Comparison of ENCODE assay signal across 13 cellular contexts in the genomic region with DNA sequence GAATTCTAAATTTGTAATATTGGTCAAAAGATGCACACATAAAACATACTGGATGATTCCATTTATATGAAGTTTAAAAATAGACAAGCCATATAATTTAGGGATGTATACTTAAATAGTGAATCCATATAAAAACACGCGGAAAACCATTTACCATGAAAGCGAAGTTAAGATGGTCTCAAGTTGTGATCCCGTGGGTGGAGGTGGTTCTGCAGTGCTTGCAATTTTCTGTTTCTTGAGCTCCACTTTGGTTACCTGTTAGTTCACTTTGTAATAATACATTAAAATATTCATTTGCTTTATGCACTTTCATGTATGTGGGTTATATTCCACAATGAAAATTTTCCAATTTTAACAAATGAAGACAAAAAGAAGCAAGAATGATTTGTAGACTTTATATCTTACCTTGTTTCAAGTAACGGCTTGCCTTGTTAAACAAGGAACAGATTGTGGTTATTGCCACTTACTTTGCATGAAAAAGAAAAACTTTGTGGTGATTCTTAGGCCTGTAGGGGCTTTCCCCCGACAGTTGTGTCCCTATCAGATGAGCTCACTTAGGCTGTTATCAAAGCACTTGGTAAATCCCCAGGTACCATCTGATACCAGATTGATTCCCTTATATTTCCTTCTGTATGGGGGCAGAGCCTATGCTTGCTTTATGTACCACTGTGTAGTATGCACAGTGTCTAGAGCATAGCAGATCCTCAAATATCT. TPM values are rescaled to one million over a fixed set of nuclear protein-coding genes. Genes with fewer than 3 reads are reported as not detected.
A peak's percentile ranks its signal among the peaks of the same experiment; 100 is the strongest.
DNase-seq lines count a peak whose midpoint lies in the region; ATAC-seq, FAIRE-seq and TF ChIP-seq lines count a peak whose summit lies in the region.
"Had no signal": no experiment of that assay in that cellular context is flagged by ENCODE, and none has a peak within 500 bp of the region (broad histone marks: within the 10 kb centered on the region; RNA-seq: fewer than 3 reads in every experiment).

No MANE protein-coding gene starts in this region.

- DNase-seq in GM12891 (ENCODE audit: insufficient read length, low spot score) (no peak), activated B cell treated with CpG ODN at 0.5 μM for 24 hours (no peak), lower leg skin (ENCODE audit: low spot score in 2 of 2) (no peak), heart right ventricle (no peak), NCI-H2107 (lab: John Stamatoyannopoulos, UW) (no peak), 8988T (no peak)
- DNase-seq: KG1, SW 1271 had no signal

- peaks cover 5% of the 10 kb centered on the region for H3K36me3 Mint-ChIP-seq in activated B cell treated with CpG ODN at 0.5 μM for 24 hours (ENCODE audit: low read depth)
- H3K36me3 Mint-ChIP-seq: brain had no signal

- POLR2A ChIA-PET in activated B cell treated with CpG ODN at 0.5 μM for 24 hours (lab: Charles Lee) = interaction anchor here (0.7 to 1.7 kb wide), 4 partner anchors 11 to 322 kb away, joined by 3 to 10 read pairs (median 4); partner anchors contain the start of genes ELMOD2, SCOC and UCP1

- TF ChIP-seq POLR2A in GM12891 (IDR thresholded peaks at IDR 0.05; ENCODE audit: low read depth, low read length) (no peak), lower leg skin (IDR thresholded peaks at IDR 0.05) (no peak)

- CTCF ChIA-PET in activated B cell treated with CpG ODN at 0.5 μM for 24 hours (lab: Charles Lee) = interaction anchor here (0.9 to 2.1 kb wide), 2 partner anchors 32 to 53 kb away, joined by 3 to 9 read pairs; partner anchors contain the start of gene ELMOD2

- H3K9me3 ChIP-seq in heart right ventricle = no peaks in the 10 kb centered on the region

- H3K27ac ChIP-seq in heart right ventricle = no peak overlapping the region

- ATAC-seq in GM19351 (IDR thresholded peaks at IDR 0.05; ENCODE audit: unreplicated experiment) = peak; percentile 100
- ATAC-seq in HG03025 (IDR thresholded peaks at IDR 0.05; ENCODE audit: low FRiP score, unreplicated experiment) = peak; percentile 100
- ATAC-seq in activated B cell treated with CpG ODN at 0.5 μM for 24 hours (ENCODE audit: low read depth) = peak; percentile 96
- ATAC-seq in heart right ventricle = no peak

- H3K4me1 Mint-ChIP-seq in activated B cell treated with CpG ODN at 0.5 μM for 24 hours = peaks cover 18% of the 10 kb centered on the region
- H3K4me1 Mint-ChIP-seq: brain had no signal

- peaks cover 0 to 25% (median 9%) of the 10 kb centered on the region in 9 donors for H3K36me3 ChIP-seq in heart right ventricle

- H3K4me3 Mint-ChIP-seq in activated B cell treated with CpG ODN at 0.5 μM for 24 hours = peak overlapping the region; percentile 44
- H3K4me3 Mint-ChIP-seq: brain had no signal

- intact Hi-C loops in activated B cell treated with CpG ODN at 0.5 μM for 24 hours (cut with micrococcal nuclease) (loop anchor here (1.0 to 5.0 kb wide), 3 partner anchors 11 to 404 kb away; partner anchors contain the start of genes ELMOD2 and MAML3), lower leg skin (cut with DNase I; ENCODE audit: low total_unique reads) (no loop called here), heart right ventricle (cut with DNase I) (no loop called here)

- peaks cover 21% of the 10 kb centered on the region for H3K27me3 Mint-ChIP-seq in activated B cell treated with CpG ODN at 0.5 μM for 24 hours

- no peaks in the 10 kb centered on the region for H3K9me3 Mint-ChIP-seq in activated B cell treated with CpG ODN at 0.5 μM for 24 hours
- H3K9me3 Mint-ChIP-seq: brain had no signal

- no peaks in the 10 kb centered on the region for H3K4me1 ChIP-seq in heart right ventricle

- TF ChIP-seq CTCF in activated B cell treated with CpG ODN at 0.5 μM for 24 hours (IDR thresholded peaks at IDR 0.05) (no peak), lower leg skin (IDR thresholded peaks at IDR 0.05) (no peak), heart right ventricle (IDR thresholded peaks at IDR 0.05) (no peak)

- peak; percentile 85 for FAIRE-seq in GM12891 (lab: Jason Lieb, UNC)

- H3K27me3 ChIP-seq in heart right ventricle = peaks cover 0 to 2% (median 0%) of the 10 kb centered on the region in 7 donors

- H3K27ac Mint-ChIP-seq in activated B cell treated with CpG ODN at 0.5 μM for 24 hours = no peak overlapping the region
- H3K27ac Mint-ChIP-seq: brain had no signal

- WGBS in lower leg skin, 2 donors = 80 to 81% methylated on average over 6 of the region's 6 CpGs
- WGBS in heart right ventricle, 2 donors = 90 to 92% methylated on average over 6 of the region's 6 CpGs

- no peak overlapping the region for H3K4me3 ChIP-seq in lower leg skin (ENCODE audit: low read depth, poor library complexity, severe bottlenecking)
- no peak overlapping the region for H3K4me3 ChIP-seq in heart right ventricle

TF ChIP-seq in GM12891, 5 proteins besides CTCF, POLR2A, EP300 and RAD21:
- TF ChIP-seq SPI1 (IDR thresholded peaks at IDR 0.05; ENCODE audit: low read depth, low read length) (no peak), POU2F2 (IDR thresholded peaks at IDR 0.05; ENCODE audit: low read depth, low read length) (peak; percentile 64; the same call in 1 of the 2 replicates)
TF ChIP-seq in GM12891: peak in this region for 1.

RNA-seq across cellular contexts. Expression of gene UCP1, which starts 12.2 kb away (rescaled TPM):
- polyA plus RNA-seq in GM12891 (2012; ENCODE audit: low read depth, missing spikeins) = not detected
- total RNA-seq in activated B cell treated with CpG ODN at 0.5 μM for 24 hours = not detected in 2 replicates
- not detected for total RNA-seq in lower leg skin
- 1 to 10 TPM in 1 of 10 donors, under 1 TPM in 2, not detected in 7; 0.20 to 4.3 (median 0.30) TPM for total RNA-seq in heart right ventricle
- under 1 TPM; 0.22 to 0.66 TPM for polyA plus RNA-seq in heart right ventricle
- total RNA-seq: renal cortical epithelial cell had no signal

RNA-seq across cellular contexts. Expression of gene ELMOD2, which starts 32.6 kb away (rescaled TPM):
- polyA plus RNA-seq in GM12891 (2012; ENCODE audit: low read depth, missing spikeins) = 3.9 TPM
- total RNA-seq in activated B cell treated with CpG ODN at 0.5 μM for 24 hours = 20.4 and 20.8 TPM in 2 replicates
- 10 to 100 TPM in 3 of 4 donors, 1 to 10 TPM in 1; 8.3 to 19.9 (median 13.6) TPM for total RNA-seq in lower leg skin
- 10 to 100 TPM; 14.3 to 20.3 (median 17.4) TPM for total RNA-seq in heart right ventricle
- polyA plus RNA-seq in heart right ventricle = 10 to 100 TPM in 1 of 2 donors, 1 to 10 TPM in 1; 6.3 to 16.8 TPM

RNA-seq across cellular contexts. Expression of gene MGAT4D, which starts 58.4 kb away (rescaled TPM):
- not detected for polyA plus RNA-seq in GM12891 (2012; ENCODE audit: low read depth, missing spikeins)
- total RNA-seq in activated B cell treated with CpG ODN at 0.5 μM for 24 hours = not detected in 2 replicates
- not detected for total RNA-seq in lower leg skin
- total RNA-seq in heart right ventricle = not detected
- polyA plus RNA-seq in heart right ventricle = not detected
- total RNA-seq: renal cortical epithelial cell, temporal lobe had no signal

Comparison
In these comparisons a context has a peak if more than half of its experiments do, and no peak if none do; other contexts are left out.
1. ATAC-seq: peak in GM19351 (single experiment), HG03025 (single experiment) and activated B cell treated with CpG ODN at 0.5 μM for 24 hours (single experiment); none in heart right ventricle (0 of 8).